ENCODE assay signal across 1 cellular context in genomic region chr12:52984136-52984535, GRCh38.
TF ChIP-seq lines count a peak whose summit lies in the region.

No MANE protein-coding gene starts in this region.

TF ChIP-seq in H1, 55 proteins besides CTCF, POLR2A, EP300 and RAD21:
- no peak for TF ChIP-seq ATF2 (IDR thresholded peaks at IDR 0.05; ENCODE audit: low read length)
- TF ChIP-seq CREB1 (IDR thresholded peaks at IDR 0.05), result no peak
- TF ChIP-seq TBP (IDR thresholded peaks at IDR 0.05; ENCODE audit: low read depth, low read length), result no peak
